ENCODE assay signal across 13 cellular contexts in genomic region chr4:108109997-108110416, GRCh38. TPM values are rescaled to one million over a fixed set of nuclear protein-coding genes. Genes with fewer than 3 reads are reported as not detected.
DNase-seq lines count a peak whose midpoint lies in the region; ATAC-seq and TF ChIP-seq lines count a peak whose summit lies in the region.
"Had no signal": no experiment of that assay in that cellular context is flagged by ENCODE, and none has a peak within 500 bp of the region (broad histone marks: within the 10 kb centered on the region; RNA-seq: fewer than 3 reads in every experiment).

No MANE protein-coding gene starts in this region.

- H3K36me3 ChIP-seq in BLaER1 (peaks cover 89% of the 10 kb centered on the region), neural progenitor cell (no peaks in the 10 kb centered on the region)
- H3K36me3 ChIP-seq: adrenal gland, thoracic aorta had no signal

- H3K27ac Mint-ChIP-seq in neural progenitor cell: no peak overlapping the region

- no peaks in the 10 kb centered on the region for H3K9me3 Mint-ChIP-seq in neural progenitor cell

- no peak overlapping the region for H3K4me3 ChIP-seq in BLaER1
- no peak overlapping the region for H3K4me3 ChIP-seq in neural progenitor cell
- H3K4me3 ChIP-seq: adrenal gland, lung, thoracic aorta had no signal

- no peaks in the 10 kb centered on the region for H3K79me2 ChIP-seq in neural progenitor cell (ENCODE audit: low read depth)

- ATAC-seq in GM18873 (IDR thresholded peaks at IDR 0.05; ENCODE audit: low FRiP score, unreplicated experiment): peak; percentile 86
- peak; percentile 73 for ATAC-seq in HG02642 (IDR thresholded peaks at IDR 0.05; ENCODE audit: poor library complexity, unreplicated experiment)
- peak; percentile 83 for ATAC-seq in HG03565 (IDR thresholded peaks at IDR 0.05; ENCODE audit: unreplicated experiment)

- H3K4me3 Mint-ChIP-seq in neural progenitor cell: no peak overlapping the region

- H3K27me3 ChIP-seq in BLaER1 (no peaks in the 10 kb centered on the region), neural progenitor cell (no peaks in the 10 kb centered on the region)
- H3K27me3 ChIP-seq: adrenal gland had no signal

- peaks cover 59% of the 10 kb centered on the region for H3K4me1 Mint-ChIP-seq in neural progenitor cell

- no peak overlapping the region for H3K9ac ChIP-seq in BLaER1
- H3K9ac ChIP-seq in neural progenitor cell: no peak overlapping the region

- H3K9me3 ChIP-seq in BLaER1: no peaks in the 10 kb centered on the region
- H3K9me3 ChIP-seq in neural progenitor cell (ENCODE audit: low read depth): no peaks in the 10 kb centered on the region
- H3K9me3 ChIP-seq: adrenal gland, thoracic aorta had no signal

- peaks cover 22% of the 10 kb centered on the region for H3K36me3 Mint-ChIP-seq in neural progenitor cell

- H3K4me2 ChIP-seq in BLaER1: peak overlapping the region; percentile 41
- no peak overlapping the region for H3K4me2 ChIP-seq in neural progenitor cell

- H3F3A ChIP-seq in neural progenitor cell (ENCODE audit: low read depth): no peaks in the 10 kb centered on the region

- H3K27me3 Mint-ChIP-seq in neural progenitor cell (ENCODE audit: insufficient read depth, low read depth): peaks cover 3% of the 10 kb centered on the region

- H3K4me1 ChIP-seq in BLaER1: peaks cover 70% of the 10 kb centered on the region
- H3K4me1 ChIP-seq in neural progenitor cell: peaks cover 41% of the 10 kb centered on the region

- no peak overlapping the region for H2AFZ ChIP-seq in neural progenitor cell (replicated peaks)

- H3K27ac ChIP-seq in BLaER1: no peak overlapping the region
- no peak overlapping the region for H3K27ac ChIP-seq in neural progenitor cell
- H3K27ac ChIP-seq: adrenal gland, C4-2B, thoracic aorta had no signal

- H4K20me1 ChIP-seq in BLaER1 (peaks cover 100% of the 10 kb centered on the region), neural progenitor cell (ENCODE audit: low read depth) (no peaks in the 10 kb centered on the region)

- no peak for TF ChIP-seq CTCF in neural progenitor cell (IDR thresholded peaks at IDR 0.05)

- DNase-seq in ecto neural progenitor cell (ENCODE audit: low spot score) (no peak), cortex of kidney (lab: John Stamatoyannopoulos, UW) (no peak), neural progenitor cell (ENCODE audit: low spot score) (no peak)
- DNase-seq in stimulated activated CD4-positive, alpha-beta T cell treated with anti-CD3 and anti-CD28 coated beads, Interleukin-12 subunit alpha, Interleukin-12 subunit beta, amount 100 ng/mL, for 4 hours: no peak
- DNase-seq: adrenal gland, NCI-H2029 had no signal

RNA-seq across cellular contexts. Expression of gene LEF1, which starts 58.7 kb away (rescaled TPM):
- 15.0 and 19.4 TPM in 2 replicates for total RNA-seq in neural progenitor cell (ENCODE audit: low replicate concordance)
